ENCODE assay signal across 1 cellular context in the genomic region with DNA sequence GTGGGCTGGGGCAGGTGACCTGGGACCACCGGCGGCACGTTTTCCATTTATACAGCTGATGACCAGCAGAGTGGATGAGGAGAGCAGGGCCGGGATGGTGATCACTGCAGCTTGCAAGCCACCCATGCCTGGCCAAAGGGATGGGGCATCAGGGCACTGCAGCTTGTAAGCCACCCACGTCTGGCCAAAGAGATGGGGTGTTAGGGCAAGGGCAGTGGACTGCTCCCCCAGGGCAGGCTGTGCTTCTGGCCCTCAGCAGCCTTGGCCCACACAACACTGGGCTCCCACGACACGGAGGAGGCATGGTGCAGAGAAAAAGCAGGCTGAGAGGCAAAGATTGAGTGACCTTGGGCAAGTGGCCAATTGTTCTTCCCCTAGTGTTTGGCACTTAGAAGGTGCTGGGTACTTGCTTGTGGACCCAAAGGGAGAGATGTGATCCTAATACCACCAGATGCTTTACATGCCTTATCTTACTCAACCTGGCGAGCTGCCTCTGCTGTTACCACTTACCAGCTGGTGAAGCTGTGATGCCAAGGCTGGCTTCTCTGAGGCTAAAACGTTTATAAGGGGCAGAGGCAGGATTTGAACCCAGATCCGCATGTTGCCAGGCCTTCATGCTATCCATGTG.
TF ChIP-seq lines count a peak whose summit lies in the region.

No MANE protein-coding gene starts in this region.

TF ChIP-seq in H1, 55 proteins besides CTCF, POLR2A, EP300 and RAD21:
- TF ChIP-seq CBX8 (IDR thresholded peaks at IDR 0.05; ENCODE audit: borderline replicate concordance, low read depth, low read length), result no peak
- TF ChIP-seq EZH2 (IDR thresholded peaks at IDR 0.05; ENCODE audit: low read depth, low read length, severe bottlenecking), result no peak
- no peak for TF ChIP-seq HDAC6 (IDR thresholded peaks at IDR 0.05; ENCODE audit: low read depth, low read length)
- no peak for TF ChIP-seq EGR1 (IDR thresholded peaks at IDR 0.05; ENCODE audit: borderline replicate concordance, low read depth, low read length)
- TF ChIP-seq, protein P1, sequence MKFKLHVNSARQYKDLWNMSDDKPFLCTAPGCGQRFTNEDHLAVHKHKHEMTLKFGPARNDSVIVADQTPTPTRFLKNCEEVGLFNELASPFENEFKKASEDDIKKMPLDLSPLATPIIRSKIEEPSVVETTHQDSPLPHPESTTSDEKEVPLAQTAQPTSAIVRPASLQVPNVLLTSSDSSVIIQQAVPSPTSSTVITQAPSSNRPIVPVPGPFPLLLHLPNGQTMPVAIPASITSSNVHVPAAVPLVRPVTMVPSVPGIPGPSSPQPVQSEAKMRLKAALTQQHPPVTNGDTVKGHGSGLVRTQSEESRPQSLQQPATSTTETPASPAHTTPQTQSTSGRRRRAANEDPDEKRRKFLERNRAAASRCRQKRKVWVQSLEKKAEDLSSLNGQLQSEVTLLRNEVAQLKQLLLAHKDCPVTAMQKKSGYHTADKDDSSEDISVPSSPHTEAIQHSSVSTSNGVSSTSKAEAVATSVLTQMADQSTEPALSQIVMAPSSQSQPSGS (IDR thresholded peaks at IDR 0.05; ENCODE audit: low read length), result no peak
- TF ChIP-seq RFX5 (IDR thresholded peaks at IDR 0.05; ENCODE audit: borderline replicate concordance, low read depth, low read length), result no peak
- no peak for TF ChIP-seq CHD2 (IDR thresholded peaks at IDR 0.05; ENCODE audit: low read length)
- TF ChIP-seq KDM1A (IDR thresholded peaks at IDR 0.05; ENCODE audit: borderline replicate concordance, low read length), result no peak
- TF ChIP-seq SP1 (IDR thresholded peaks at IDR 0.05; ENCODE audit: low read depth, low read length), result no peak
- TF ChIP-seq BACH1 (IDR thresholded peaks at IDR 0.05; ENCODE audit: low read length), result no peak
- TF ChIP-seq NRF1 (IDR thresholded peaks at IDR 0.05; ENCODE audit: low read depth, low read length), result no peak
- no peak for TF ChIP-seq KDM5A (IDR thresholded peaks at IDR 0.05; ENCODE audit: low read length)
- no peak for TF ChIP-seq JUN (IDR thresholded peaks at IDR 0.05; ENCODE audit: low read depth, low read length)
- no peak for TF ChIP-seq ZNF274 (IDR thresholded peaks at IDR 0.05; ENCODE audit: borderline replicate concordance, extremely low read depth, low read length)
- TF ChIP-seq, protein P2, sequence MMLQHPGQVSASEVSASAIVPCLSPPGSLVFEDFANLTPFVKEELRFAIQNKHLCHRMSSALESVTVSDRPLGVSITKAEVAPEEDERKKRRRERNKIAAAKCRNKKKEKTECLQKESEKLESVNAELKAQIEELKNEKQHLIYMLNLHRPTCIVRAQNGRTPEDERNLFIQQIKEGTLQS (IDR thresholded peaks at IDR 0.05; ENCODE audit: insufficient read depth, low read depth, low read length), result no peak
- no peak for TF ChIP-seq CTBP2 (IDR thresholded peaks at IDR 0.05; ENCODE audit: borderline replicate concordance, insufficient read depth, insufficient read length, low read length)
- TF ChIP-seq SUZ12 (IDR thresholded peaks at IDR 0.05; ENCODE audit: low read length), result no peak
- TF ChIP-seq, protein P3, sequence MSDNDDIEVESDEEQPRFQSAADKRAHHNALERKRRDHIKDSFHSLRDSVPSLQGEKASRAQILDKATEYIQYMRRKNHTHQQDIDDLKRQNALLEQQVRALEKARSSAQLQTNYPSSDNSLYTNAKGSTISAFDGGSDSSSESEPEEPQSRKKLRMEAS (IDR thresholded peaks at IDR 0.05), result no peak
- no peak for TF ChIP-seq GABPA (IDR thresholded peaks at IDR 0.05; ENCODE audit: borderline replicate concordance, insufficient read depth, low read length)
- no peak for TF ChIP-seq SRF (IDR thresholded peaks at IDR 0.05; ENCODE audit: low read depth, low read length)
TF ChIP-seq in H1: peak in this region for 0.
